In the genomic region with DNA sequence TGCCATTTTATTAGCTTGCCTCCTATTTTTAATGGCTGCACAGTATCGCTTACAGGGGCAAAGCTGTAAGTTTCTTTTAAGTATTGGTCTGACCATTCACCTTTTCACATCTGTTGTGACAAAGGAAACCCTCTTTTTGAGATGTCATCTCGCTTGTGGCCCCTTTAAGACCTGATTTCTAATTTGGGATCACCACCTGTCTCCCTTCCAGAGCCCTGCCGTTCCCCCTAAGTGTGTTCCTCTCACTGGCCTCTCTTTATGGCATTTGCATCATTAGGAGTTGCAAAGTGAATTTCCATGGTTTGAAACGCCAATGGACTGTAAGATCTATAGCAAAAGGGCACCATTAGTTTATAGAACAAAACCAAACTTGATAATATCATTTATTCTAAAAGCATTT, we compare ENCODE assay signal across 10 cellular contexts. TPM values are rescaled to one million over a fixed set of nuclear protein-coding genes. Genes with fewer than 3 reads are reported as not detected.
DNase-seq lines count a peak whose midpoint lies in the region; ATAC-seq and TF ChIP-seq lines count a peak whose summit lies in the region.
"Had no signal": no experiment of that assay in that cellular context is flagged by ENCODE, and none has a peak within 500 bp of the region (broad histone marks: within the 10 kb centered on the region; RNA-seq: fewer than 3 reads in every experiment).

No MANE protein-coding gene starts in this region.

- no peak overlapping the region for H2BK12ac ChIP-seq in neuronal stem cell (ENCODE audit: low read length)

- no peak for TF ChIP-seq CTCF in astrocyte of the cerebellum (IDR thresholded peaks at IDR 0.05; ENCODE audit: low read depth, low read length, missing control alignments)
- no peak for TF ChIP-seq CTCF in right lobe of liver (IDR thresholded peaks at IDR 0.05)
- no peak for TF ChIP-seq CTCF in tibial nerve (IDR thresholded peaks at IDR 0.05)

- H3K14ac ChIP-seq in neuronal stem cell (ENCODE audit: low read length) = no peak overlapping the region

- H3K27me3 Mint-ChIP-seq in activated T-cell treated with anti-CD3 and anti-CD28 coated beads, Interleukin-2, amount 50 U/mL, for 72 hours (ENCODE audit: low read depth) = peaks cover 61% of the 10 kb centered on the region
- peaks cover 48% of the 10 kb centered on the region for H3K27me3 Mint-ChIP-seq in activated T-helper 17 cell treated with anti-CD3 and anti-CD28 coated beads, Interleukin-2, amount 50 U/mL, for 72 hours

- no peak overlapping the region for H4K8ac ChIP-seq in neuronal stem cell (ENCODE audit: low read depth, low read length)

- peak overlapping the region; percentile 48 to 84 for H3K4me3 Mint-ChIP-seq in activated T-cell treated with anti-CD3 and anti-CD28 coated beads, Interleukin-2, amount 50 U/mL, for 72 hours
- H3K4me3 Mint-ChIP-seq in activated T-helper 17 cell treated with anti-CD3 and anti-CD28 coated beads, Interleukin-2, amount 50 U/mL, for 72 hours = no peak overlapping the region

- no peak overlapping the region for H2AFZ ChIP-seq in neuronal stem cell (ENCODE audit: low read length)

- H4K91ac ChIP-seq in neuronal stem cell (ENCODE audit: low read depth, low read length, poor library complexity) = no peak overlapping the region

- ATAC-seq in activated T-cell treated with anti-CD3 and anti-CD28 coated beads, Interleukin-2, amount 50 U/mL, for 72 hours (replicated peaks in 1 of 2) = no peak
- ATAC-seq in right lobe of liver (no peak), GM18867 (IDR thresholded peaks at IDR 0.05; ENCODE audit: unreplicated experiment) (no peak)
- no peak for ATAC-seq in activated T-helper 17 cell treated with anti-CD3 and anti-CD28 coated beads, Interleukin-2, amount 50 U/mL, for 72 hours (replicated peaks)

- H3K9ac ChIP-seq in neuronal stem cell (ENCODE audit: low read depth, low read length, poor library complexity) = no peak overlapping the region

- H3K27ac ChIP-seq in right lobe of liver (peak overlapping the region in 1 of 3 donors; percentile 83), tibial nerve (peak overlapping the region in 3 of 4 donors; percentile 94 to 96 (median 95)), neuronal stem cell (replicated peaks; ENCODE audit: low read length) (no peak overlapping the region)

- H3K9me3 ChIP-seq in right lobe of liver (no peaks in the 10 kb centered on the region), tibial nerve (peaks cover 0 to 12% (median 0%) of the 10 kb centered on the region in 4 donors), neuronal stem cell (replicated peaks in 1 of 2; ENCODE audit: control insufficient read depth in 2 of 2, insufficient read depth in 1 of 2, low read depth in 1 of 2, low read length in 2 of 2) (peaks cover 2% of the 10 kb centered on the region in 2 donors)

- in situ Hi-C loops in astrocyte of the cerebellum (cut with HindIII; ENCODE audit: low sequenced_read_pairs) = loop anchor here (25.0 kb wide), 1 partner anchor 390 kb away; no protein-coding TSS in a partner anchor

- no peak overlapping the region for H3K4me2 ChIP-seq in neuronal stem cell (ENCODE audit: insufficient read depth, low read length, poor library complexity, severe bottlenecking)

- no peak overlapping the region for H2BK5ac ChIP-seq in neuronal stem cell (ENCODE audit: low read length)

- H2BK120ac ChIP-seq in neuronal stem cell (ENCODE audit: low read depth, low read length) = no peak overlapping the region

- H3K27ac Mint-ChIP-seq in activated T-cell treated with anti-CD3 and anti-CD28 coated beads, Interleukin-2, amount 50 U/mL, for 72 hours = no peak overlapping the region
- H3K27ac Mint-ChIP-seq in activated T-helper 17 cell treated with anti-CD3 and anti-CD28 coated beads, Interleukin-2, amount 50 U/mL, for 72 hours = no peak overlapping the region
- H3K27ac Mint-ChIP-seq: activated naive CD8-positive, alpha-beta T cell treated with anti-CD3 and anti-CD28 coated beads, Interleukin-2, amount 10 ng/mL, durations not matched to agents 7 days and 5 days had no signal

- H3K4me1 ChIP-seq in right lobe of liver (peaks cover 0 to 12% (median 5%) of the 10 kb centered on the region in 4 donors), tibial nerve (peaks cover 0 to 60% (median 11%) of the 10 kb centered on the region in 4 donors), neuronal stem cell (ENCODE audit: control insufficient read depth in 2 of 2, insufficient read depth in 1 of 2, low read depth in 1 of 2, low read length in 2 of 2) (peaks cover 0 to 3% of the 10 kb centered on the region in 2 donors)

- H3K4me3 ChIP-seq in astrocyte of the cerebellum (ENCODE audit: low read depth, low read length) (peak overlapping the region; percentile 54), right lobe of liver (peak overlapping the region in 2 of 3 donors; percentile 82 to 85), tibial nerve (peak overlapping the region in 3 of 4 donors; percentile 74 to 83 (median 81)), neuronal stem cell (ENCODE audit: low read length in 2 of 2) (no peak overlapping the region)

- no peak overlapping the region for H3K23ac ChIP-seq in neuronal stem cell (ENCODE audit: low read depth, low read length, poor library complexity)

- TF ChIP-seq POLR2A in right lobe of liver (IDR thresholded peaks at IDR 0.05) = no peak
- TF ChIP-seq POLR2A in tibial nerve (IDR thresholded peaks at IDR 0.05) = no peak

- no peak overlapping the region for H2AK5ac ChIP-seq in neuronal stem cell (ENCODE audit: low read depth, low read length)

- no peak overlapping the region for H3K18ac ChIP-seq in neuronal stem cell (ENCODE audit: low read length)

- no peak for DNase-seq in activated T-cell treated with anti-CD3 and anti-CD28 coated beads, Interleukin-2, amount 50 U/mL, for 72 hours
- no peak for DNase-seq in activated T-cell treated with anti-CD3 and anti-CD28 coated beads, Interleukin-2, amount 50 U/mL, for 48 hours
- DNase-seq in astrocyte of the cerebellum (ENCODE audit: low read depth) = no peak
- no peak for DNase-seq in right lobe of liver
- DNase-seq in tibial nerve (ENCODE audit: low spot score in 2 of 2) = no peak
- DNase-seq in neuronal stem cell (ENCODE audit: low spot score) = no peak

- no peak overlapping the region for H3K4ac ChIP-seq in neuronal stem cell (ENCODE audit: low read length)

- no peaks in the 10 kb centered on the region for H3K79me1 ChIP-seq in neuronal stem cell (ENCODE audit: low read depth, low read length)

- H3K36me3 ChIP-seq in right lobe of liver (no peaks in the 10 kb centered on the region), tibial nerve (peaks cover 0 to 12% (median 0%) of the 10 kb centered on the region in 3 donors), neuronal stem cell (replicated peaks in 1 of 2; ENCODE audit: control insufficient read depth in 2 of 2, insufficient read depth in 2 of 2, low read length in 2 of 2) (no peaks in the 10 kb centered on the region)
- H3K36me3 ChIP-seq: transverse colon had no signal

- no peaks in the 10 kb centered on the region for H3K36me3 Mint-ChIP-seq in activated T-cell treated with anti-CD3 and anti-CD28 coated beads, Interleukin-2, amount 50 U/mL, for 72 hours (ENCODE audit: insufficient read depth in 2 of 2)
- no peaks in the 10 kb centered on the region for H3K36me3 Mint-ChIP-seq in activated T-helper 17 cell treated with anti-CD3 and anti-CD28 coated beads, Interleukin-2, amount 50 U/mL, for 72 hours (ENCODE audit: low read depth)
- H3K36me3 Mint-ChIP-seq: activated naive CD8-positive, alpha-beta T cell treated with anti-CD3 and anti-CD28 coated beads, Interleukin-2, amount 10 ng/mL, durations not matched to agents 7 days and 5 days had no signal

- H2BK15ac ChIP-seq in neuronal stem cell (ENCODE audit: low read length) = no peak overlapping the region

- 78% methylated on average over 4 of the region's 4 CpGs for WGBS in right lobe of liver (ENCODE audit: insufficient coverage, low coverage, low lambda C conversion rate, missing lambda C conversion rate)
- WGBS in tibial nerve, 2 donors = 53 to 59% methylated on average over 4 of the region's 4 CpGs
- no CpG with 5 or more reads among the region's 4 CpGs for WGBS in neuronal stem cell (ENCODE audit: extremely low coverage in 2 of 2, insufficient read length in 2 of 2, insufficient replicate concordance in 1 of 2), 2 donors

- no peaks in the 10 kb centered on the region for H3K9me3 Mint-ChIP-seq in activated T-cell treated with anti-CD3 and anti-CD28 coated beads, Interleukin-2, amount 50 U/mL, for 72 hours
- H3K9me3 Mint-ChIP-seq in activated T-helper 17 cell treated with anti-CD3 and anti-CD28 coated beads, Interleukin-2, amount 50 U/mL, for 72 hours = no peaks in the 10 kb centered on the region

- H3K4me1 Mint-ChIP-seq in activated T-cell treated with anti-CD3 and anti-CD28 coated beads, Interleukin-2, amount 50 U/mL, for 72 hours (ENCODE audit: low read depth) = peaks cover 11% of the 10 kb centered on the region
- H3K4me1 Mint-ChIP-seq in activated T-helper 17 cell treated with anti-CD3 and anti-CD28 coated beads, Interleukin-2, amount 50 U/mL, for 72 hours = peaks cover 3% of the 10 kb centered on the region

- intact Hi-C loops in right lobe of liver (cut with DNase I) = no loop called here

- TF ChIP-seq EP300 in tibial nerve (IDR thresholded peaks at IDR 0.05) = no peak

- H3K27me3 ChIP-seq in right lobe of liver (no peaks in the 10 kb centered on the region), tibial nerve (no peaks in the 10 kb centered on the region), neuronal stem cell (ENCODE audit: control insufficient read depth in 3 of 3, insufficient read depth in 3 of 3, low read depth in 1 of 3, low read length in 3 of 3) (peaks cover 0 to 52% (median 20%) of the 10 kb centered on the region in 3 experiments)

RNA-seq across cellular contexts. Expression of a gene that starts 1.4 kb away (rescaled TPM):
- total RNA-seq in activated T-cell treated with anti-CD3 and anti-CD28 coated beads, Interleukin-2, amount 50 U/mL, for 72 hours = 1 to 10 TPM; 1.7 to 2.6 TPM
- total RNA-seq in right lobe of liver = 10 to 100 TPM in 3 of 6 experiments, 1 to 10 TPM in 3; 4.1 to 34.1 (median 13.2) TPM
- total RNA-seq in tibial nerve = 10 to 100 TPM; 43.5 to 45.7 (median 45.0) TPM
- under 1 TPM; 0.54 to 0.56 TPM for total RNA-seq in activated T-helper 17 cell treated with anti-CD3 and anti-CD28 coated beads, Interleukin-2, amount 50 U/mL, for 72 hours
- polyA plus RNA-seq in neuronal stem cell (2013, experiment 1 of 2) = 5.7 TPM
- polyA plus RNA-seq in neuronal stem cell (2013, experiment 2 of 2) = 5.4 TPM

RNA-seq across cellular contexts. Expression of a gene that starts 5.3 kb away (rescaled TPM):
- not detected for total RNA-seq in activated T-cell treated with anti-CD3 and anti-CD28 coated beads, Interleukin-2, amount 50 U/mL, for 72 hours
- under 1 TPM in 5 of 6 experiments, not detected in 1; 0.15 to 0.46 (median 0.37) TPM for total RNA-seq in right lobe of liver
- 100 to 1,000 TPM in 1 of 4 donors, 10 to 100 TPM in 3; 28.2 to 236 (median 52.6) TPM for total RNA-seq in tibial nerve
- not detected for total RNA-seq in activated T-helper 17 cell treated with anti-CD3 and anti-CD28 coated beads, Interleukin-2, amount 50 U/mL, for 72 hours
- polyA plus RNA-seq in neuronal stem cell (2013, experiment 1 of 2) = 0.07 TPM
- 0.04 TPM for polyA plus RNA-seq in neuronal stem cell (2013, experiment 2 of 2)
- total RNA-seq: activated naive CD8-positive, alpha-beta T cell treated with anti-CD3 and anti-CD28 coated beads, Interleukin-2, amount 10 ng/mL, durations not matched to agents 7 days and 5 days had no signal

Comparison
In these comparisons a context has a peak if more than half of its experiments do, and no peak if none do; other contexts are left out.
1. H3K4me3 ChIP-seq: peak in astrocyte of the cerebellum (single experiment), right lobe of liver (2 of 3) and tibial nerve (3 of 4); none in neuronal stem cell (0 of 2).
2. RNA of a gene that starts 5.3 kb away (total RNA-seq): 28.2 to 236 TPM in tibial nerve; 0.15 to 0.46 TPM in right lobe of liver, not detected in activated T-cell treated with anti-CD3 and anti-CD28 coated beads, Interleukin-2, amount 50 U/mL, for 72 hours and not detected in activated T-helper 17 cell treated with anti-CD3 and anti-CD28 coated beads, Interleukin-2, amount 50 U/mL, for 72 hours; every median in the first group is over 10 times any median in the second.